Comparison of ENCODE assay signal across 23 cellular contexts in genomic region chr17:437545-437944, GRCh38.
"Had no signal": no experiment of that assay in that cellular context is flagged by ENCODE, and none has a peak within 500 bp of the region (broad histone marks: within the 10 kb centered on the region; RNA-seq: fewer than 3 reads in every experiment).

No MANE protein-coding gene starts in this region.

- H3K4me3 ChIP-seq: coronary artery, dorsolateral prefrontal cortex, esophagus muscularis mucosa, gastroesophageal sphincter, heart left ventricle, left lung, lower lobe of right lung, mucosa of descending colon had no signal

- FAIRE-seq: colon, endothelial cell of umbilical vein, frontal cortex, islet of Langerhans, keratinocyte had no signal

- H3K4me3 Mint-ChIP-seq: mesothelial cell of epicardium, naive B cell had no signal

- H3K9me3 ChIP-seq: esophagus muscularis mucosa, mucosa of descending colon had no signal

- H3K27ac Mint-ChIP-seq: mesothelial cell of epicardium, naive B cell had no signal

- DNase-seq: dermis blood vessel endothelial cell; dorsolateral prefrontal cortex; effector CD4-positive, alpha-beta T cell; effector memory CD4-positive, alpha-beta T cell; foreskin keratinocyte; heart left ventricle; hippocampal formation; left cardiac atrium; left lung; left ventricle myocardium superior; lower lobe of right lung; mesenchymal stem cell; mucosa of descending colon; naive B cell had no signal

- H3K27me3 ChIP-seq: dorsolateral prefrontal cortex, esophagus muscularis mucosa, foreskin keratinocyte, gastroesophageal sphincter, heart left ventricle, left lung had no signal

- H3K4me1 Mint-ChIP-seq: mesothelial cell of epicardium, naive B cell had no signal

- H3K36me3 Mint-ChIP-seq: mesothelial cell of epicardium had no signal

- ATAC-seq: foreskin keratinocyte, gastroesophageal sphincter, heart left ventricle, left cardiac atrium, left lung, left ventricle myocardium superior, lower lobe of right lung, mucosa of descending colon had no signal

- H3K27ac ChIP-seq: coronary artery, dorsolateral prefrontal cortex, esophagus muscularis mucosa, foreskin keratinocyte, gastroesophageal sphincter, heart left ventricle, left lung, lower lobe of right lung had no signal

- H3K4me1 ChIP-seq: esophagus muscularis mucosa, foreskin keratinocyte, gastroesophageal sphincter, heart left ventricle, left lung, lower lobe of right lung had no signal
